ENCODE assay signal across 6 cellular contexts in the genomic region with DNA sequence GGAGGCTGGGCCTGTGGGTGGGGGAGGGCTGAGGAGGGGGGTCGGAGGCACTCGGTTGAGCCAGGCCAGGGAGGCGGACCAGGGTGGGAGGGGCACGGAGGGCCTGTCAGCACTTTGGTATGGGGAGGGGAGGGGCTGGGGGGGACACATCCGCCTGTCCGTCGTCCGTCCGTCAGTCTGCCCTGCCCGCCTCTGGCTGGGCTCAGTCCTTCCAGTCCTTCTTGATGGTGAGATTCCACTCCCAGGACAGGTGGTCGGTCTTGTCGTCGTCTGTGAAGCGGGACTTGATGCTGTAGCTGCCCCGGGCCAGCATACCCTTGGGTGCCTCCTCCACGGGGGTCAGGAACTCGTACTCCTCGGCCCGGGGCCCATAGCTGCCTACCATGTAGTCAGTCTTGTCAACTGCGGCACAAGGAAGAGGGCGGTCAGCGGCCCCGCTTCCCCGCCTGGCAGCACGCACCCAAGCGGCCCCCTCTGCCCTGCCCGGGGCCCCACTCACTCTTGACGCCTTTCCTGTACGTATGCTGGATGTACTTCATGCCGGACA.
A peak's percentile ranks its signal among the peaks of the same experiment; 100 is the strongest.
DNase-seq lines count a peak whose midpoint lies in the region; ATAC-seq and TF ChIP-seq lines count a peak whose summit lies in the region.

No MANE protein-coding gene starts in this region.

- POLR2A ChIA-PET in AG04449 (lab: Yijun Ruan, JAX): interaction anchor here (0.7 to 2.6 kb wide), 6 partner anchors 8 to 156 kb away, joined by 3 to 28 read pairs (median 4); partner anchors contain the start of gene P4HB

- peaks cover 64% of the 10 kb centered on the region for H3K4me1 Mint-ChIP-seq in stimulated activated effector memory CD8-positive, alpha-beta T cell treated with anti-CD3 and anti-CD28 coated beads, Interleukin-12 subunit alpha, Interleukin-12 subunit beta, amount 100 ng/mL, for 72 hours

- no peak for TF ChIP-seq CTCF in AG04449 (IDR thresholded peaks at IDR 0.05; ENCODE audit: insufficient read depth, low read length, missing control alignments)
- TF ChIP-seq CTCF in LNCaP clone FGC (IDR thresholded peaks at IDR 0.05; ENCODE audit: control insufficient read depth, extremely low read depth, insufficient read depth): no peak

- no peak for ATAC-seq in stimulated activated effector memory CD8-positive, alpha-beta T cell treated with anti-CD3 and anti-CD28 coated beads, Interleukin-12 subunit alpha, Interleukin-12 subunit beta, amount 100 ng/mL, for 72 hours
- ATAC-seq in GM18907 (IDR thresholded peaks at IDR 0.05; ENCODE audit: unreplicated experiment): no peak

- peaks cover 94% of the 10 kb centered on the region for H3K36me3 Mint-ChIP-seq in stimulated activated effector memory CD8-positive, alpha-beta T cell treated with anti-CD3 and anti-CD28 coated beads, Interleukin-12 subunit alpha, Interleukin-12 subunit beta, amount 100 ng/mL, for 72 hours

- DNase-seq in AG04449 (ENCODE audit: low read depth, low spot score) (peak; percentile 54), LNCaP clone FGC (ENCODE audit: low read depth) (no peak), epidermal melanocyte (ENCODE audit: insufficient read length, low spot score) (peak; percentile 6), OCI-M2 (lab: John Stamatoyannopoulos, UW; ENCODE audit: unreplicated experiment) (no peak)
- no peak for DNase-seq in stimulated activated effector memory CD8-positive, alpha-beta T cell treated with anti-CD3 and anti-CD28 coated beads, Interleukin-12 subunit alpha, Interleukin-12 subunit beta, amount 100 ng/mL, for 72 hours (ENCODE audit: low spot score in 2 of 2)

- H3K4me3 ChIP-seq in AG04449 (ENCODE audit: low read depth, low read length) (peak overlapping the region; percentile 81), LNCaP clone FGC (ENCODE audit: low read depth, low read length) (peak overlapping the region; percentile 83)

- CTCF ChIA-PET in AG04449 (lab: Yijun Ruan, JAX): interaction anchor here (0.6 to 2.9 kb wide), 15 partner anchors 8 to 152 kb away, joined by 3 to 15 read pairs (median 4); partner anchors contain the start of genes P4HB and PCYT2

- peak overlapping the region; percentile 96 for H3K27ac Mint-ChIP-seq in stimulated activated effector memory CD8-positive, alpha-beta T cell treated with anti-CD3 and anti-CD28 coated beads, Interleukin-12 subunit alpha, Interleukin-12 subunit beta, amount 100 ng/mL, for 72 hours

- H3K4me3 Mint-ChIP-seq in stimulated activated effector memory CD8-positive, alpha-beta T cell treated with anti-CD3 and anti-CD28 coated beads, Interleukin-12 subunit alpha, Interleukin-12 subunit beta, amount 100 ng/mL, for 72 hours: peak overlapping the region; percentile 84

- no peaks in the 10 kb centered on the region for H3K9me3 Mint-ChIP-seq in stimulated activated effector memory CD8-positive, alpha-beta T cell treated with anti-CD3 and anti-CD28 coated beads, Interleukin-12 subunit alpha, Interleukin-12 subunit beta, amount 100 ng/mL, for 72 hours

Comparison
In these comparisons a context has a peak if more than half of its experiments do, and no peak if none do; other contexts are left out.
1. DNase-seq: peak in AG04449 (single experiment) and epidermal melanocyte (single experiment); none in LNCaP clone FGC (single experiment), stimulated activated effector memory CD8-positive, alpha-beta T cell treated with anti-CD3 and anti-CD28 coated beads, Interleukin-12 subunit alpha, Interleukin-12 subunit beta, amount 100 ng/mL, for 72 hours (0 of 2) and OCI-M2 (single experiment).